In genomic region chr5:84437673-84438315, GRCh38 we compare ENCODE assay signal across 13 cellular contexts. TPM values are rescaled to one million over a fixed set of nuclear protein-coding genes. Genes with fewer than 3 reads are reported as not detected.
DNase-seq lines count a peak whose midpoint lies in the region; ATAC-seq and TF ChIP-seq lines count a peak whose summit lies in the region.
"Had no signal": no experiment of that assay in that cellular context is flagged by ENCODE, and none has a peak within 500 bp of the region (broad histone marks: within the 10 kb centered on the region; RNA-seq: fewer than 3 reads in every experiment).

No MANE protein-coding gene starts in this region.

- TF ChIP-seq CTCF in HCT116 (IDR thresholded peaks at IDR 0.05 in 2 of 3, conservative IDR thresholded peaks at IDR 0.05 in 1 of 3; ENCODE audit: borderline replicate concordance in 1 of 3, insufficient read depth in 1 of 3, low read depth in 2 of 3, low read length in 2 of 3) (no peak), fibroblast of the aortic adventitia (IDR thresholded peaks at IDR 0.05; ENCODE audit: insufficient read depth, low read length) (no peak)

- no peak overlapping the region for H3K9ac ChIP-seq in HCT116 (ENCODE audit: low read length)

- no peak overlapping the region for H3K4me3 ChIP-seq in HCT116 (replicated peaks in 1 of 2; ENCODE audit: low read depth in 1 of 2, low read length in 2 of 2)
- H3K4me3 ChIP-seq in fibroblast of the aortic adventitia (ENCODE audit: low read depth, low read length) = no peak overlapping the region

- BruUV-seq in HCT116 (replicated peaks; lab: Mats Ljungman, UMichigan) = no TSS peak

- POLR2A ChIA-PET in HCT116 (lab: Charles Lee) = no interaction called here

- no peaks in the 10 kb centered on the region for H3K9me2 ChIP-seq in HCT116 (ENCODE audit: insufficient read depth)

- H3K4me1 ChIP-seq in HCT116 (ENCODE audit: control insufficient read depth in 1 of 2, insufficient read depth in 2 of 2, low read length in 2 of 2) = peaks cover 23 to 25% of the 10 kb centered on the region in 2 experiments

- no peaks in the 10 kb centered on the region for H3K79me2 ChIP-seq in HCT116 (ENCODE audit: insufficient read depth, low read length)

- CTCF ChIA-PET in HCT116 (lab: Charles Lee) = no interaction called here

- no peak overlapping the region for H3K27ac ChIP-seq in HCT116 (ENCODE audit: low read depth, low read length)
- H3K27ac ChIP-seq: VCaP had no signal

- H4K20me1 ChIP-seq in HCT116 (ENCODE audit: insufficient read depth) = no peaks in the 10 kb centered on the region

- no peak for TF ChIP-seq POLR2A in HCT116 (IDR thresholded peaks at IDR 0.05; ENCODE audit: borderline replicate concordance, extremely low read depth, insufficient read depth, insufficient read length)

- DNase-seq in HCT116 (ENCODE audit: low read depth, low spot score) = peak; percentile 34
- peak; percentile 83 for DNase-seq in SW480 (ENCODE audit: low spot score)
- DNase-seq in fibroblast of the aortic adventitia (ENCODE audit: low read depth) = peak; percentile 85
- no peak for DNase-seq in HuH-7.5 (ENCODE audit: low spot score)
- DNase-seq in NCI-H1436 treated with DMSO at 0.1 percent for 48 hours (lab: John Stamatoyannopoulos, UW) = no peak
- no peak for DNase-seq in NCI-H1105 treated with DMSO at 0.1 percent for 48 hours (lab: John Stamatoyannopoulos, UW)
- DNase-seq: activated T-cell treated with anti-CD3 and anti-CD28 coated beads, Interleukin-2, amount 50 U/mL, for 72 hours; central memory CD4-positive, alpha-beta T cell; NCI-H2029; stimulated activated CD4-positive, alpha-beta T cell treated with anti-CD3 and anti-CD28 coated beads, Interleukin-1b, Interleukin-23, amount 100 ng/mL, for 48 hours had no signal

- peak overlapping the region; percentile 49 for H3K4me2 ChIP-seq in HCT116 (ENCODE audit: low read length)

- ATAC-seq in HCT116 = peak; percentile 82
- ATAC-seq in GM18873 (IDR thresholded peaks at IDR 0.05; ENCODE audit: low FRiP score, unreplicated experiment) = no peak
- ATAC-seq: activated T-cell treated with anti-CD3 and anti-CD28 coated beads, Interleukin-2, amount 50 U/mL, for 72 hours; stimulated activated memory B cell treated with anti-CD40 and anti-IgM and Interleukin-4, amounts not matched to agents 10 μg/mL and 1 μg/mL and 100 μg/mL, for 72 hours had no signal

- peak overlapping the region; percentile 44 for H2AFZ ChIP-seq in HCT116 (ENCODE audit: low read depth, low read length, poor library complexity, severe bottlenecking)

- H3K9me3 ChIP-seq in HCT116 (ENCODE audit: control insufficient read depth in 1 of 2, insufficient read depth in 1 of 2, low read depth in 1 of 2, low read length in 2 of 2) = no peaks in the 10 kb centered on the region

- RAD21 ChIA-PET in HCT116 (lab: Charles Lee; ENCODE audit: low non-redundant PET in 1 of 2, low total read pairs in 2 of 2, uncharacterized antibody in 2 of 2, unreplicated experiment in 2 of 2) = no interaction called here

- H3K36me3 ChIP-seq in HCT116 (ENCODE audit: control insufficient read depth in 1 of 2, insufficient read depth in 2 of 2, low read length in 2 of 2) = no peaks in the 10 kb centered on the region

- intact Hi-C loops in HCT116 (cut with micrococcal nuclease) = no loop called here

- no peaks in the 10 kb centered on the region for H3K27me3 ChIP-seq in HCT116 (ENCODE audit: insufficient read depth, low read length)

- TF ChIP-seq RAD21 in HCT116 (IDR thresholded peaks at IDR 0.05; ENCODE audit: low read depth) = no peak

TF ChIP-seq in HCT116, 20 proteins besides CTCF, POLR2A, EP300 and RAD21:
- TF ChIP-seq CEBPB (IDR thresholded peaks at IDR 0.05; ENCODE audit: low read depth) (no peak), ZFX (IDR thresholded peaks at IDR 0.05) (no peak), FOSL1 (IDR thresholded peaks at IDR 0.05; ENCODE audit: low read depth) (peak; percentile 73), EGR1 (IDR thresholded peaks at IDR 0.05; ENCODE audit: low read depth) (no peak), SRF (IDR thresholded peaks at IDR 0.05; ENCODE audit: low read depth) (no peak), EZH2phosphoT487 (IDR thresholded peaks at IDR 0.05; ENCODE audit: borderline replicate concordance) (no peak), ELF1 (IDR thresholded peaks at IDR 0.05; ENCODE audit: borderline replicate concordance, low read depth) (no peak), ATF3 (IDR thresholded peaks at IDR 0.05) (no peak), ZBTB33 (IDR thresholded peaks at IDR 0.05; ENCODE audit: extremely low read depth, insufficient replicate concordance, low read length) (no peak), EZH2 (IDR thresholded peaks at IDR 0.05) (no peak), JUND (IDR thresholded peaks at IDR 0.05) (peak; percentile 54), YY1 (IDR thresholded peaks at IDR 0.05; ENCODE audit: extremely low read depth, insufficient replicate concordance, low read depth, low read length) (no peak), CBX3 (IDR thresholded peaks at IDR 0.05; ENCODE audit: low read depth) (no peak), SP1 (IDR thresholded peaks at IDR 0.05; ENCODE audit: low read depth) (peak; percentile 19; the same call in 1 of the 2 replicates), SIN3A (IDR thresholded peaks at IDR 0.05; ENCODE audit: low read depth) (no peak), TCF7L2 (IDR thresholded peaks at IDR 0.05; ENCODE audit: borderline replicate concordance, extremely low read depth, insufficient read depth, insufficient read length) (no peak), ZNF274 (IDR thresholded peaks at IDR 0.05; ENCODE audit: low read depth, low read length) (no peak)

RNA-seq across cellular contexts. Expression of gene EDIL3, which starts 53.1 kb away (rescaled TPM):
- total RNA-seq in HCT116 (2021; ENCODE audit: unreplicated experiment) (0.32 TPM), fibroblast of the aortic adventitia (ENCODE audit: low replicate concordance) (48.1 and 248 TPM in 2 replicates)
- polyA plus RNA-seq in HCT116 (2012) = 0.01 TPM in 1 of 2 replicates, not detected in the other
- total RNA-seq: activated T-cell treated with anti-CD3 and anti-CD28 coated beads, Interleukin-2, amount 50 U/mL, for 72 hours had no signal

Comparison
In these comparisons a context has a peak if more than half of its experiments do, and no peak if none do; other contexts are left out.
1. DNase-seq: peak in HCT116 (single experiment), SW480 (single experiment) and fibroblast of the aortic adventitia (single experiment); none in HuH-7.5 (single experiment), NCI-H1436 treated with DMSO at 0.1 percent for 48 hours (single experiment) and NCI-H1105 treated with DMSO at 0.1 percent for 48 hours (single experiment).
2. RNA of gene EDIL3, which starts 53.1 kb away (total RNA-seq): 48.1 to 248 TPM in fibroblast of the aortic adventitia; 0.32 TPM in HCT116 (single experiment); every median in the first group is over 10 times any median in the second.